ENCODE assay signal across 9 cellular contexts in genomic region chr7:95110707-95111106, GRCh38.
"Had no signal": no experiment of that assay in that cellular context is flagged by ENCODE, and none has a peak within 500 bp of the region (broad histone marks: within the 10 kb centered on the region; RNA-seq: fewer than 3 reads in every experiment).

No MANE protein-coding gene starts in this region.

- H3K4me3 ChIP-seq: GM23248, HAP-1, K562 had no signal

- H2AFZ ChIP-seq: GM23248 had no signal

- H3K9me3 ChIP-seq: HAP-1 had no signal

- DNase-seq: GM23248, GOT3, H7, HFFc6, IMR-90 had no signal

- H3K27ac ChIP-seq: GM23248 had no signal

- ATAC-seq: HCT116, K562 had no signal

- H3K9ac ChIP-seq: GM23248 had no signal

- FAIRE-seq: HTR-8/SVneo, K562 had no signal

- H3K36me3 ChIP-seq: HAP-1 had no signal
